Comparison of ENCODE assay signal across 8 cellular contexts in the genomic region with DNA sequence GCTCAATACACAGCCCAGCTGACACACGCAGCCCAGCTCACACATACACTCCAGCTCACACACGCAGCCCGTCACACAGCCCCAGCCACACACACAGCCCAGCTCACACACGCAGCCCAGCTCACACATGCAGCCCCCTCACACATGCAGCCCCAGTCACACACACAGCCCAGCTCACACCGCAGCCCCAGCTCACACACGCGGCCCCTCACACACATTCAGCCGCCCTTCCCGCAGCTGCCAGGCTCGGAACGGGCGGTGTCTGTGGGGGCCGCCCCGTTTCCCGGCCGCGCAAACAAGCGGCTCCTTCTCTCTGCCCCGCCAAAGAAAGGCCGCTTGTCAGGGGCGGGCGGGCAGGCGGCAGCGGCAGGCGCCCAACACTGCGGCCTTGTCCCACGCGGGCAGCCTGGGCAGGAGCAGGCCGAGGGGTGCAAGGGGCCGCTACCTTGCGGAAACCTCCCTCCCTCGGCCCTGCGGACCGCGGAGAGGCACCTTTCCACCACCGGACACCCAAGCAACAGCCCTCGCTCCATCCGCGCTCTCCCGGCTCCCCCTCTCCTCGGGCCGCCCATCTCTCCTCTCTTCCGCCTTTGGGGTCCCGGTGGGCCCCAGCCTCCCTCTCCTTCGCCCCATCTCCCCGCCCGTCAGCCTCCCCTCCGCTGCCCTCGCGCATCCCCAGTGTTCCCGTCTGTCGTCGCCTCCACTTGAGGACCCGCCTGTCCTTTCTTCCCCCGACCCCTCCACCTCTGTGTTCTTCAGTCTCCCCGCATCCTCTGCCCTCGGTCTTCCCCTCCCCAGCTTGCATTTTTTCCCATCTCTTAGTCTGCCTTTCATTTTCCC. TPM values are rescaled to one million over a fixed set of nuclear protein-coding genes. Genes with fewer than 3 reads are reported as not detected.
DNase-seq lines count a peak whose midpoint lies in the region; ATAC-seq and TF ChIP-seq lines count a peak whose summit lies in the region.

No MANE protein-coding gene starts in this region.

- H3K36me3 ChIP-seq in transverse colon: no peaks in the 10 kb centered on the region

- H3K4me3 ChIP-seq in transverse colon: peak overlapping the region; percentile 11 to 55 (median 36)

- peaks cover 20% of the 10 kb centered on the region for H3K36me3 Mint-ChIP-seq in effector memory CD8-positive, alpha-beta T cell (ENCODE audit: insufficient read depth)
- no peaks in the 10 kb centered on the region for H3K36me3 Mint-ChIP-seq in naive thymus-derived CD8-positive, alpha-beta T cell

- H3K27me3 Mint-ChIP-seq in effector memory CD8-positive, alpha-beta T cell: peaks cover 0 to 9% of the 10 kb centered on the region in 2 donors
- H3K27me3 Mint-ChIP-seq in naive thymus-derived CD8-positive, alpha-beta T cell: peaks cover 0 to 16% (median 3%) of the 10 kb centered on the region in 5 donors

- DNase-seq in CD1c-positive myeloid dendritic cell (ENCODE audit: extremely low spot score) (peak; percentile 25), transverse colon (no peak), germinal center (ENCODE audit: low spot score) (no peak), COR-L47 (lab: John Stamatoyannopoulos, UW) (no peak), NCI-H1436 treated with DMSO at 0.1 percent for 48 hours (lab: John Stamatoyannopoulos, UW) (no peak)
- peak; percentile 26 to 42 for DNase-seq in activated CD4-positive, alpha-beta T cell treated with anti-CD3 and anti-CD28 coated beads for 4 hours
- DNase-seq in effector memory CD8-positive, alpha-beta T cell: peak; percentile 13 to 33 (median 19)
- peak in 7 of 10 donors; percentile 16 to 44 (median 36) for DNase-seq in naive thymus-derived CD8-positive, alpha-beta T cell

- WGBS in transverse colon (ENCODE audit: low coverage in 1 of 2), 2 donors: 14 to 20% methylated on average over 6 to 54 of the region's 57 CpGs

- H3K4me3 Mint-ChIP-seq in effector memory CD8-positive, alpha-beta T cell: peak overlapping the region; percentile 72 to 89
- H3K4me3 Mint-ChIP-seq in naive thymus-derived CD8-positive, alpha-beta T cell: peak overlapping the region; percentile 74 to 92 (median 87)

- in situ Hi-C loops in transverse colon (cut with MboI; ENCODE audit: low pct_ligation_motif_present in 1 of 4, low pct_unique_long_range_greater_than_20kb in 1 of 4, low sequenced_read_pairs in 3 of 4): no loop called here

- H3K4me1 ChIP-seq in transverse colon: peaks cover 10 to 61% (median 38%) of the 10 kb centered on the region in 4 donors

- no peak for TF ChIP-seq CTCF in transverse colon (IDR thresholded peaks at IDR 0.05)

- H3K9me3 ChIP-seq in transverse colon: no peaks in the 10 kb centered on the region

- ATAC-seq in effector memory CD8-positive, alpha-beta T cell (replicated peaks): peak; percentile 6
- peak; percentile 5 to 10 for ATAC-seq in naive thymus-derived CD8-positive, alpha-beta T cell

- TF ChIP-seq POLR2A in transverse colon (IDR thresholded peaks at IDR 0.05): no peak

- H3K4me1 Mint-ChIP-seq in effector memory CD8-positive, alpha-beta T cell (ENCODE audit: low read depth in 2 of 2): peaks cover 22 to 31% of the 10 kb centered on the region in 2 donors
- peaks cover 21 to 35% (median 26%) of the 10 kb centered on the region in 4 donors for H3K4me1 Mint-ChIP-seq in naive thymus-derived CD8-positive, alpha-beta T cell

- POLR2A ChIA-PET in naive thymus-derived CD8-positive, alpha-beta T cell (lab: Charles Lee): interaction anchor here (1.0 to 2.3 kb wide), 5 partner anchors 14 to 331 kb away, joined by 3 to 12 read pairs (median 4); a partner anchor contains a TSS

- peaks cover 30% of the 10 kb centered on the region for H3K27me3 ChIP-seq in transverse colon

- no peak for TF ChIP-seq EP300 in transverse colon (IDR thresholded peaks at IDR 0.05; ENCODE audit: low read depth)

- intact Hi-C loops in transverse colon (cut with DNase I; ENCODE audit: low total_unique reads): no loop called here

- H3K27ac ChIP-seq in transverse colon: peak overlapping the region; percentile 84 to 95 (median 88)

- H3K27ac Mint-ChIP-seq in effector memory CD8-positive, alpha-beta T cell: peak overlapping the region; percentile 84 to 88
- peak overlapping the region in 9 of 10 donors; percentile 73 to 96 (median 92) for H3K27ac Mint-ChIP-seq in naive thymus-derived CD8-positive, alpha-beta T cell

- H3K9me3 Mint-ChIP-seq in effector memory CD8-positive, alpha-beta T cell: no peaks in the 10 kb centered on the region
- no peaks in the 10 kb centered on the region for H3K9me3 Mint-ChIP-seq in naive thymus-derived CD8-positive, alpha-beta T cell

RNA-seq across cellular contexts. Expression of a gene that starts 2.2 kb away (rescaled TPM):
- 1 to 10 TPM; 3.0 to 4.1 TPM for total RNA-seq in naive thymus-derived CD8-positive, alpha-beta T cell
- polyA plus RNA-seq in naive thymus-derived CD8-positive, alpha-beta T cell: under 1 TPM in 2 of 3 donors, not detected in 1; 0.07 to 0.46 TPM
- total RNA-seq in transverse colon: 100 to 1,000 TPM in 2 of 4 donors, 10 to 100 TPM in 2; 92.6 to 276 (median 161) TPM

RNA-seq across cellular contexts. Expression of a gene that starts 37.4 kb away (rescaled TPM):
- 100 to 1,000 TPM; 106 to 118 TPM for total RNA-seq in naive thymus-derived CD8-positive, alpha-beta T cell
- 100 to 1,000 TPM; 121 to 138 (median 130) TPM for polyA plus RNA-seq in naive thymus-derived CD8-positive, alpha-beta T cell
- 10 to 100 TPM; 27.9 to 80.3 (median 61.0) TPM for total RNA-seq in transverse colon

RNA-seq across cellular contexts. Expression of a gene that starts 43.9 kb away (rescaled TPM):
- total RNA-seq in naive thymus-derived CD8-positive, alpha-beta T cell: 10 to 100 TPM; 14.9 to 15.6 TPM
- polyA plus RNA-seq in naive thymus-derived CD8-positive, alpha-beta T cell: 1 to 10 TPM; 6.7 to 8.3 (median 6.7) TPM
- total RNA-seq in transverse colon: 10 to 100 TPM in 3 of 4 donors, 1 to 10 TPM in 1; 4.8 to 20.2 (median 14.8) TPM

Comparison
In these comparisons a context has a peak if more than half of its experiments do, and no peak if none do; other contexts are left out.
1. DNase-seq: peak in CD1c-positive myeloid dendritic cell (single experiment), activated CD4-positive, alpha-beta T cell treated with anti-CD3 and anti-CD28 coated beads for 4 hours (2 of 2), effector memory CD8-positive, alpha-beta T cell (3 of 3) and naive thymus-derived CD8-positive, alpha-beta T cell (7 of 10); none in transverse colon (single experiment), germinal center (single experiment), COR-L47 (single experiment) and NCI-H1436 treated with DMSO at 0.1 percent for 48 hours (single experiment).
2. RNA of a gene that starts 2.2 kb away (total RNA-seq): 92.6 to 276 TPM in transverse colon; 3.0 to 4.1 TPM in naive thymus-derived CD8-positive, alpha-beta T cell; every median in the first group is over 10 times any median in the second.